Comparison of ENCODE assay signal across 8 cellular contexts in genomic region chr2:219252570-219252899, GRCh38. TPM values are rescaled to one million over a fixed set of nuclear protein-coding genes. Genes with fewer than 3 reads are reported as not detected.
DNase-seq lines count a peak whose midpoint lies in the region; ATAC-seq, FAIRE-seq and TF ChIP-seq lines count a peak whose summit lies in the region.

No MANE protein-coding gene starts in this region.

- no peak overlapping the region for H3K23ac ChIP-seq in IMR-90 (ENCODE audit: low read depth, low read length)

- H4K91ac ChIP-seq in IMR-90 (ENCODE audit: insufficient read depth, low read depth, low read length) = no peak overlapping the region

- H3K27ac ChIP-seq in IMR-90 (ENCODE audit: insufficient read depth, low read length) (no peak overlapping the region), astrocyte (ENCODE audit: low read depth, low read length) (no peak overlapping the region), lung (ENCODE audit: low read depth in 1 of 2, low read length in 1 of 2) (peak overlapping the region; percentile 81 to 94)

- H2AFZ ChIP-seq in IMR-90 (replicated peaks; ENCODE audit: low read length, poor library complexity) (peak overlapping the region; percentile 93), astrocyte (ENCODE audit: low read depth, low read length) (peak overlapping the region; percentile 72)

- peak overlapping the region; percentile 82 for H3K4me3 Mint-ChIP-seq in astrocyte (ENCODE audit: unreplicated experiment)

- dilution Hi-C loops in IMR-90 (cut with HindIII; ENCODE audit: low sequenced_read_pairs, unreplicated experiment) = no loop called here

- H3K27me3 ChIP-seq in BE2C (peaks cover 48% of the 10 kb centered on the region), IMR-90 (ENCODE audit: control insufficient read depth, insufficient read depth, low read length) (peaks cover 13% of the 10 kb centered on the region), astrocyte (ENCODE audit: insufficient read depth, low read length) (peaks cover 22% of the 10 kb centered on the region), lung (ENCODE audit: control insufficient read depth, insufficient read depth) (no peaks in the 10 kb centered on the region)

- no peak overlapping the region for H2BK15ac ChIP-seq in IMR-90 (ENCODE audit: low read depth, low read length)

- H2BK120ac ChIP-seq in IMR-90 (ENCODE audit: low read depth, low read length) = peak overlapping the region; percentile 8; the same call in 1 of the 2 replicates

- ATAC-seq in IMR-90 (ENCODE audit: low read depth) (no peak), lung (ENCODE audit: insufficient read depth, low FRiP score) (no peak), GM21825 (IDR thresholded peaks at IDR 0.05; ENCODE audit: unreplicated experiment) (no peak), GM21737 (IDR thresholded peaks at IDR 0.05; ENCODE audit: unreplicated experiment) (no peak)

- peaks cover 21% of the 10 kb centered on the region for H3K27me3 Mint-ChIP-seq in astrocyte (ENCODE audit: low read depth, unreplicated experiment)

- POLR2A ChIA-PET in IMR-90 (lab: Charles Lee; ENCODE audit: unreplicated experiment) = no interaction called here

- H4K20me1 ChIP-seq in IMR-90 (ENCODE audit: insufficient read depth, low read length) (0 out of 2 replicates have a peak, but pooled peaks cover 8% of the 10 kb centered on the region), astrocyte (ENCODE audit: insufficient read depth, low read length) (peaks cover 4% of the 10 kb centered on the region)

- H3K4me3 ChIP-seq in BE2C (ENCODE audit: low read depth, low read length) (peak overlapping the region; percentile 60; the same call in 1 of the 2 replicates), IMR-90 (ENCODE audit: insufficient read depth, low read depth, low read length) (peak overlapping the region; percentile 57; the same call in 1 of the 2 replicates), astrocyte (ENCODE audit: insufficient read depth, low read depth, low read length) (peak overlapping the region; percentile 47), lung (peak overlapping the region; percentile 48)

- H3K36me3 Mint-ChIP-seq in astrocyte (ENCODE audit: low read depth, unreplicated experiment) = peaks cover 5% of the 10 kb centered on the region

- TF ChIP-seq POLR2A in IMR-90 (IDR thresholded peaks at IDR 0.05; ENCODE audit: low read depth, low read length) = no peak

- peak overlapping the region in 1 of 2 experiments; percentile 40; a peak in 1 of 4 replicates for H4K8ac ChIP-seq in IMR-90 (ENCODE audit: low read depth in 2 of 2, low read length in 2 of 2)

- DNase-seq in BE2C (no peak), IMR-90 (no peak), astrocyte (ENCODE audit: low read depth) (no peak), lung (ENCODE audit: low spot score) (no peak), GM13977 (ENCODE audit: low spot score) (no peak), GF-D8 (lab: John Stamatoyannopoulos, UW) (no peak)

- H3K9me1 ChIP-seq in IMR-90 (ENCODE audit: insufficient read depth, low read length) = peaks cover 30% of the 10 kb centered on the region

- H3K18ac ChIP-seq in IMR-90 (ENCODE audit: low read depth, low read length) = no peak overlapping the region

- H3K36me3 ChIP-seq in BE2C (no peaks in the 10 kb centered on the region), IMR-90 (ENCODE audit: control insufficient read depth, insufficient read depth, low read length) (peaks cover 14% of the 10 kb centered on the region; the same call in 1 of the 2 replicates), astrocyte (ENCODE audit: insufficient read depth, low read length) (no peaks in the 10 kb centered on the region), lung (ENCODE audit: control insufficient read depth in 2 of 2, insufficient read depth in 2 of 2, low read length in 2 of 2) (peaks cover 0 to 12% of the 10 kb centered on the region in 2 donors)

- H3K79me2 ChIP-seq in astrocyte (ENCODE audit: insufficient read depth, low read length) = peaks cover 6% of the 10 kb centered on the region

- no TSS peak for BruUV-seq in IMR-90 (replicated peaks; lab: Mats Ljungman, UMichigan)

- no peak for FAIRE-seq in astrocyte (lab: Jason Lieb, UNC)

- H3K9me3 ChIP-seq in BE2C (no peaks in the 10 kb centered on the region), IMR-90 (ENCODE audit: control insufficient read depth, insufficient read depth, low read length) (no peaks in the 10 kb centered on the region), astrocyte (ENCODE audit: insufficient read depth, low read depth, low read length) (no peaks in the 10 kb centered on the region), lung (ENCODE audit: control insufficient read depth in 2 of 2, insufficient read depth in 1 of 2, low read length in 1 of 2) (no peaks in the 10 kb centered on the region)

- no peak overlapping the region for H3K56ac ChIP-seq in IMR-90 (ENCODE audit: extremely low read depth, insufficient read depth, low read length)

- H3K4me1 ChIP-seq in BE2C (peaks cover 15% of the 10 kb centered on the region), IMR-90 (ENCODE audit: control insufficient read depth, insufficient read depth, low read length) (peaks cover 40% of the 10 kb centered on the region), astrocyte (ENCODE audit: insufficient read depth, low read length) (peaks cover 48% of the 10 kb centered on the region), lung (ENCODE audit: control insufficient read depth in 2 of 2, insufficient read depth in 2 of 2, low read length in 2 of 2) (peaks cover 0 to 35% of the 10 kb centered on the region in 2 donors)

- in situ Hi-C loops in IMR-90 (cut with MboI; ENCODE audit: low sequenced_read_pairs) (no loop called here), GM13977 (cut with MboI; ENCODE audit: low pct_unique_long_range_greater_than_20kb, low sequenced_read_pairs, unreplicated experiment) (no loop called here)

- no peak overlapping the region for H2BK20ac ChIP-seq in IMR-90 (ENCODE audit: low read depth, low read length)

- TF ChIP-seq CTCF in BE2C (IDR thresholded peaks at IDR 0.05; ENCODE audit: low read depth, low read length) = no peak
- TF ChIP-seq CTCF in IMR-90 (conservative IDR thresholded peaks at IDR 0.05; ENCODE audit: low read depth, low read length) = no peak
- no peak for TF ChIP-seq CTCF in astrocyte (IDR thresholded peaks at IDR 0.05; ENCODE audit: insufficient read depth, low read depth, low read length)
- no peak for TF ChIP-seq CTCF in lung (IDR thresholded peaks at IDR 0.05; ENCODE audit: control extremely low read depth, extremely low read depth)
- no peak for TF ChIP-seq CTCF in GM13977 (IDR thresholded peaks at IDR 0.05; ENCODE audit: extremely low read depth, insufficient read depth, missing control alignments)

- peak overlapping the region; percentile 41 for H3K27ac Mint-ChIP-seq in astrocyte (ENCODE audit: unreplicated experiment)

- H3K9ac ChIP-seq in IMR-90 (ENCODE audit: low read depth, low read length) (no peak overlapping the region), astrocyte (ENCODE audit: low read length) (peak overlapping the region; percentile 60)

- H3K4ac ChIP-seq in IMR-90 (ENCODE audit: low read depth, low read length) = peak overlapping the region; percentile 35; the same call in 1 of the 2 replicates

- H3K4me2 ChIP-seq in IMR-90 (ENCODE audit: low read depth, low read length) (peak overlapping the region; percentile 96), astrocyte (ENCODE audit: low read length) (peak overlapping the region; percentile 94)

- peaks cover 37% of the 10 kb centered on the region for H3K4me1 Mint-ChIP-seq in astrocyte (ENCODE audit: low read depth, unreplicated experiment)

- H3K79me1 ChIP-seq in IMR-90 (ENCODE audit: low read depth in 1 of 2, low read length in 2 of 2) = peaks cover 6 to 15% of the 10 kb centered on the region in 2 experiments; a peak in 3 of 4 replicates

- no peak overlapping the region; the same call in 1 of the 2 replicates for H4K5ac ChIP-seq in IMR-90 (ENCODE audit: low read depth, low read length)

- CTCF ChIA-PET in IMR-90 (lab: Yijun Ruan, JAX) = interaction anchor here (0.6 kb wide), 1 partner anchor 37 kb away, joined by 3 read pairs; no protein-coding TSS in a partner anchor

- intact Hi-C loops in IMR-90 (cut with micrococcal nuclease) = no loop called here

- WGBS in IMR-90 (ENCODE audit: extremely low coverage in 2 of 2, insufficient read length in 1 of 2), 2 experiments = 23% methylated on average over 7 of the region's 9 CpGs; no CpG with 5 or more reads in 1 of the 2 experiments
- WGBS in lung, 2 donors = 5 to 13% methylated on average over 9 of the region's 9 CpGs

- H2BK5ac ChIP-seq in IMR-90 (ENCODE audit: low read depth, low read length, poor library complexity, severe bottlenecking) = no peak overlapping the region

- H2AK5ac ChIP-seq in IMR-90 (ENCODE audit: low read depth, low read length) = no peak overlapping the region

- H3K14ac ChIP-seq in IMR-90 (replicated peaks; ENCODE audit: low read depth, low read length) = no peak overlapping the region

- TF ChIP-seq RAD21 in IMR-90 (IDR thresholded peaks at IDR 0.05; ENCODE audit: low read length) = no peak

- no peaks in the 10 kb centered on the region for H3K9me3 Mint-ChIP-seq in astrocyte (ENCODE audit: unreplicated experiment)

- H2AK9ac ChIP-seq in IMR-90 (replicated peaks; ENCODE audit: low read depth, low read length, poor library complexity) = peak overlapping the region; percentile 5

RNA-seq across cellular contexts. Expression of gene TUBA4B, which starts 0.5 kb away (rescaled TPM):
- polyA plus RNA-seq in BE2C (2012; ENCODE audit: insufficient read depth, insufficient read length, low read depth) = 0.37 TPM
- total RNA-seq in IMR-90 (2012; rRNA removed) (not detected in 2 replicates), astrocyte (not detected in 2 replicates), lung (10 to 100 TPM in 1 of 2 donors, 1 to 10 TPM in 1; 5.7 to 20.3 TPM)
- polyA plus RNA-seq in IMR-90 (2012; rRNA removed) (not detected in 2 replicates), lung (10 to 100 TPM in 1 of 2 donors, 1 to 10 TPM in 1; 8.7 to 12.2 TPM)
- polyA plus RNA-seq in IMR-90 (2012; cell fraction: cytosol; rRNA removed) = not detected in 2 replicates
- 0.05 TPM in 1 of 2 replicates, not detected in the other for polyA plus RNA-seq in IMR-90 (2012; cell fraction: nucleus; rRNA removed; ENCODE audit: low replicate concordance)

RNA-seq across cellular contexts. Expression of gene TUBA4A, which starts 1.2 kb away (rescaled TPM):
- polyA plus RNA-seq in BE2C (2012; ENCODE audit: insufficient read depth, insufficient read length, low read depth) = 24.7 TPM
- total RNA-seq in IMR-90 (2012; rRNA removed) (21.9 and 26.1 TPM in 2 replicates), astrocyte (18.0 and 19.7 TPM in 2 replicates), lung (10 to 100 TPM; 15.6 to 37.9 TPM)
- polyA plus RNA-seq in IMR-90 (2012; rRNA removed) (30.3 and 35.6 TPM in 2 replicates), lung (10 to 100 TPM; 48.1 to 82.1 TPM)
- 19.5 and 39.0 TPM in 2 replicates for polyA plus RNA-seq in IMR-90 (2012; cell fraction: cytosol; rRNA removed)
- 46.8 and 128 TPM in 2 replicates for polyA plus RNA-seq in IMR-90 (2012; cell fraction: nucleus; rRNA removed; ENCODE audit: low replicate concordance)

RNA-seq across cellular contexts. Expression of gene STK16, which starts 7.3 kb away (rescaled TPM):
- 130 TPM for polyA plus RNA-seq in BE2C (2012; ENCODE audit: insufficient read depth, insufficient read length, low read depth)
- 35.0 and 44.4 TPM in 2 replicates for total RNA-seq in IMR-90 (2012; rRNA removed)
- 40.3 and 50.1 TPM in 2 replicates for polyA plus RNA-seq in IMR-90 (2012; rRNA removed)
- 45.9 and 72.9 TPM in 2 replicates for polyA plus RNA-seq in IMR-90 (2012; cell fraction: cytosol; rRNA removed)
- 49.3 and 58.9 TPM in 2 replicates for polyA plus RNA-seq in IMR-90 (2012; cell fraction: nucleus; rRNA removed; ENCODE audit: low replicate concordance)
- total RNA-seq in astrocyte = 19.1 and 20.6 TPM in 2 replicates
- 10 to 100 TPM; 16.2 to 25.7 TPM for total RNA-seq in lung
- polyA plus RNA-seq in lung = 10 to 100 TPM; 25.2 to 50.5 TPM

RNA-seq across cellular contexts. Expression of gene GLB1L, which starts 7.3 kb away (rescaled TPM):
- 9.1 TPM for polyA plus RNA-seq in BE2C (2012; ENCODE audit: insufficient read depth, insufficient read length, low read depth)
- 3.6 and 4.1 TPM in 2 replicates for total RNA-seq in IMR-90 (2012; rRNA removed)
- polyA plus RNA-seq in IMR-90 (2012; rRNA removed) = 5.7 and 6.2 TPM in 2 replicates
- 4.2 and 4.9 TPM in 2 replicates for polyA plus RNA-seq in IMR-90 (2012; cell fraction: cytosol; rRNA removed)
- 9.0 and 16.1 TPM in 2 replicates for polyA plus RNA-seq in IMR-90 (2012; cell fraction: nucleus; rRNA removed; ENCODE audit: low replicate concordance)
- total RNA-seq in astrocyte = 2.7 and 4.6 TPM in 2 replicates
- 10 to 100 TPM; 18.1 to 18.7 TPM for total RNA-seq in lung
- 1 to 10 TPM; 7.5 to 9.1 TPM for polyA plus RNA-seq in lung

RNA-seq across cellular contexts. Expression of gene ANKZF1, which starts 22.9 kb away (rescaled TPM):
- 67.7 TPM for polyA plus RNA-seq in BE2C (2012; ENCODE audit: insufficient read depth, insufficient read length, low read depth)
- total RNA-seq in IMR-90 (2012; rRNA removed) (18.3 and 18.6 TPM in 2 replicates), astrocyte (41.6 and 43.8 TPM in 2 replicates), lung (100 to 1,000 TPM in 1 of 2 donors, 10 to 100 TPM in 1; 40.1 to 101 TPM)
- polyA plus RNA-seq in IMR-90 (2012; rRNA removed) (29.1 and 33.8 TPM in 2 replicates), lung (10 to 100 TPM; 22.3 to 28.4 TPM)
- polyA plus RNA-seq in IMR-90 (2012; cell fraction: cytosol; rRNA removed) = 9.8 and 11.4 TPM in 2 replicates
- 195 and 339 TPM in 2 replicates for polyA plus RNA-seq in IMR-90 (2012; cell fraction: nucleus; rRNA removed; ENCODE audit: low replicate concordance)

Comparison
In these comparisons a context has a peak if more than half of its experiments do, and no peak if none do; other contexts are left out.
1. H3K27ac ChIP-seq: peak in lung (2 of 2); none in IMR-90 (single experiment) and astrocyte (single experiment).
2. Peak in every context shown above with its lines, with median percentiles within 50 percentile points of each other: H3K4me3 ChIP-seq.